In genomic region chr11:102761646-102762238, GRCh38 we compare ENCODE assay signal across 17 cellular contexts. TPM values are rescaled to one million over a fixed set of nuclear protein-coding genes. Genes with fewer than 3 reads are reported as not detected.
DNase-seq lines count a peak whose midpoint lies in the region; ATAC-seq, FAIRE-seq and TF ChIP-seq lines count a peak whose summit lies in the region.
"Had no signal": no experiment of that assay in that cellular context is flagged by ENCODE, and none has a peak within 500 bp of the region (broad histone marks: within the 10 kb centered on the region; RNA-seq: fewer than 3 reads in every experiment).

No MANE protein-coding gene starts in this region.

- H3K27ac ChIP-seq in RWPE2 (ENCODE audit: poor library complexity, severe bottlenecking), result peak overlapping the region; percentile 66
- peak overlapping the region; percentile 88 for H3K27ac ChIP-seq in endothelial cell of umbilical vein (ENCODE audit: insufficient read depth, low read depth, low read length)
- no peak overlapping the region for H3K27ac ChIP-seq in spleen
- H3K27ac ChIP-seq: BLaER1, upper lobe of left lung had no signal

- intact Hi-C loops in endothelial cell of umbilical vein (cut with micrococcal nuclease) (loop anchor here (10.0 kb wide), 1 partner anchor 847 kb away; the partner anchor contains the start of genes ANGPTL5 and CEP126), spleen (cut with DNase I; ENCODE audit: low total_unique reads) (no loop called here)

- no peak for FAIRE-seq in endothelial cell of umbilical vein (lab: Jason Lieb, UNC)

- CTCF ChIA-PET in endothelial cell of umbilical vein (lab: Charles Lee), result interaction anchor here (0.7 to 3.1 kb wide), 14 partner anchors 8 to 275 kb away, joined by 3 to 25 read pairs (median 3); partner anchors contain the start of gene MMP10

- BruUV-seq in endothelial cell of umbilical vein (replicated peaks; lab: Mats Ljungman, UMichigan), result no TSS peak

- dilution Hi-C loops in endothelial cell of umbilical vein (cut with MboI; ENCODE audit: extremely low pct_ligation_motif_present, low sequenced_read_pairs), result no loop called here

- DNase-seq in DMS114 treated with DMSO at 0.1 percent for 48 hours (lab: John Stamatoyannopoulos, UW; ENCODE audit: unreplicated experiment) (peak; percentile 96), RWPE2 (ENCODE audit: low spot score) (no peak), endothelial cell of umbilical vein (ENCODE audit: low read depth, low spot score) (peak; percentile 34), myocyte (ENCODE audit: low read depth) (peak; percentile 22), NCI-H2171 (lab: John Stamatoyannopoulos, UW) (no peak), spleen (no peak)
- DNase-seq: activated CD4-positive, CD25-positive, alpha-beta regulatory T cell treated with anti-CD3 and anti-CD28 coated beads, Interleukin-2, amount 50 U/mL, for 72 hours; activated T-cell treated with anti-CD3 and anti-CD28 coated beads for 4 hours; DMS79; NCI-H345; stimulated activated CD4-positive, alpha-beta T cell treated with anti-CD3 and anti-CD28 coated beads, Interleukin-2, amount 100 ng/mL, for 24 hours; T-cell; upper lobe of left lung had no signal

- no peaks in the 10 kb centered on the region for H3K79me2 ChIP-seq in endothelial cell of umbilical vein (ENCODE audit: control insufficient read depth, insufficient read depth, low read length)

- 73 to 89% (median 83%) methylated on average over 4 of the region's 4 CpGs for WGBS in spleen, 5 donors

- peak overlapping the region; percentile 14 for H3K4me2 ChIP-seq in endothelial cell of umbilical vein (ENCODE audit: insufficient read depth, low read length)
- H3K4me2 ChIP-seq: BLaER1 had no signal

- H3K27me3 ChIP-seq in RWPE2 (ENCODE audit: insufficient read depth, poor library complexity, severe bottlenecking) (no peaks in the 10 kb centered on the region), endothelial cell of umbilical vein (ENCODE audit: control insufficient read depth in 2 of 2, insufficient read depth in 2 of 2, low read length in 2 of 2) (no peaks in the 10 kb centered on the region), spleen (replicated peaks in 1 of 7) (peaks cover 0 to 6% (median 0%) of the 10 kb centered on the region in 7 donors)
- H3K27me3 ChIP-seq: BLaER1, upper lobe of left lung had no signal

- H4K20me1 ChIP-seq in endothelial cell of umbilical vein (replicated peaks; ENCODE audit: control insufficient read depth, extremely low read depth, insufficient read depth, low read length), result no peaks in the 10 kb centered on the region
- H4K20me1 ChIP-seq: BLaER1 had no signal

- TF ChIP-seq POLR2A in endothelial cell of umbilical vein (IDR thresholded peaks at IDR 0.05; ENCODE audit: low read depth, low read length) (no peak), spleen (IDR thresholded peaks at IDR 0.05) (no peak)

- no peaks in the 10 kb centered on the region for H3K9me1 ChIP-seq in endothelial cell of umbilical vein (replicated peaks; ENCODE audit: control insufficient read depth, extremely low read depth, insufficient read depth, low read length)

- POLR2A ChIA-PET in endothelial cell of umbilical vein (lab: Charles Lee), result interaction anchor here (0.5 kb wide), 1 partner anchor 75 kb away, joined by 4 read pairs; no protein-coding TSS in a partner anchor

- H3K9me3 ChIP-seq in RWPE2 (ENCODE audit: severe bottlenecking), result no peaks in the 10 kb centered on the region
- no peaks in the 10 kb centered on the region for H3K9me3 ChIP-seq in endothelial cell of umbilical vein (replicated peaks; ENCODE audit: control insufficient read depth, insufficient read depth, low read length)
- H3K9me3 ChIP-seq in spleen, result no peaks in the 10 kb centered on the region
- H3K9me3 ChIP-seq: BLaER1, upper lobe of left lung had no signal

- H3K36me3 ChIP-seq in RWPE2 (ENCODE audit: low read depth), result no peaks in the 10 kb centered on the region
- no peaks in the 10 kb centered on the region for H3K36me3 ChIP-seq in endothelial cell of umbilical vein (ENCODE audit: control insufficient read depth in 2 of 2, extremely low read depth in 1 of 2, insufficient read depth in 2 of 2, low read length in 2 of 2)
- H3K36me3 ChIP-seq in spleen, result no peaks in the 10 kb centered on the region
- H3K36me3 ChIP-seq: BLaER1, upper lobe of left lung had no signal

- H3K4me3 ChIP-seq in RWPE2 (ENCODE audit: severe bottlenecking), result no peak overlapping the region
- no peak overlapping the region for H3K4me3 ChIP-seq in endothelial cell of umbilical vein (replicated peaks in 1 of 3; ENCODE audit: insufficient read depth in 1 of 3, low read depth in 1 of 3, low read length in 3 of 3)
- H3K4me3 ChIP-seq in spleen, result no peak overlapping the region
- H3K4me3 ChIP-seq: BLaER1, upper lobe of left lung had no signal

- H3K4me1 ChIP-seq in RWPE2 (ENCODE audit: insufficient read depth, poor library complexity, severe bottlenecking) (peaks cover 50% of the 10 kb centered on the region), endothelial cell of umbilical vein (ENCODE audit: control insufficient read depth, extremely low read depth, insufficient read depth, low read length) (peaks cover 50% of the 10 kb centered on the region), spleen (peaks cover 0 to 9% (median 3%) of the 10 kb centered on the region in 6 donors)

- no peak overlapping the region for H2AFZ ChIP-seq in endothelial cell of umbilical vein (ENCODE audit: low read depth, low read length)

- TF ChIP-seq CTCF in RWPE2 (IDR thresholded peaks at IDR 0.05; ENCODE audit: poor library complexity, severe bottlenecking), result no peak
- TF ChIP-seq CTCF in endothelial cell of umbilical vein (IDR thresholded peaks at IDR 0.05; ENCODE audit: extremely low read depth in 1 of 2, insufficient read depth in 1 of 2, low read depth in 1 of 2, low read length in 2 of 2), result no peak
- TF ChIP-seq CTCF in spleen (IDR thresholded peaks at IDR 0.05 in 8 of 11, conservative IDR thresholded peaks at IDR 0.05 in 3 of 11), result no peak

- peak overlapping the region; percentile 36 for H3K9ac ChIP-seq in endothelial cell of umbilical vein (replicated peaks; ENCODE audit: extremely low read depth, insufficient read depth, low read length)
- H3K9ac ChIP-seq: BLaER1 had no signal

- ATAC-seq in RWPE2 (ENCODE audit: low read depth) (no peak), esophagus mucosa (no peak), GM21619 (IDR thresholded peaks at IDR 0.05; ENCODE audit: unreplicated experiment) (no peak)
- ATAC-seq: T-cell had no signal

RNA-seq across cellular contexts. Expression of gene MMP10, which starts 18.7 kb away (rescaled TPM):
- total RNA-seq in endothelial cell of umbilical vein (15.0 and 22.8 TPM in 2 replicates), myocyte (not detected in 2 replicates), spleen (under 1 TPM in 3 of 7 donors, not detected in 4; 0.50 to 0.79 (median 0.70) TPM), esophagus mucosa (1.4 TPM)
- polyA plus RNA-seq in endothelial cell of umbilical vein (3.8 and 4.3 TPM in 2 replicates), spleen (under 1 TPM in 2 of 3 donors, not detected in 1; 0.06 to 0.07 TPM)
- 3.4 and 3.7 TPM in 2 replicates for polyA plus RNA-seq in endothelial cell of umbilical vein (2011; cell fraction: cytosol; rRNA removed)
- polyA plus RNA-seq in endothelial cell of umbilical vein (2011; cell fraction: nucleus; rRNA removed), result 3.3 and 4.0 TPM in 2 replicates
- polyA plus RNA-seq in endothelial cell of umbilical vein (2012), result 34.8 and 124 TPM in 2 replicates
- 4.8 and 5.9 TPM in 2 replicates for polyA minus RNA-seq in endothelial cell of umbilical vein
- polyA minus RNA-seq in endothelial cell of umbilical vein (2011; cell fraction: cytosol; rRNA and poly(A)+ RNA removed), result not detected
- polyA minus RNA-seq in endothelial cell of umbilical vein (2011; cell fraction: nucleus; rRNA and poly(A)+ RNA removed), result 0.58 and 0.87 TPM in 2 replicates
- polyA plus RNA-seq in myocyte (2012), result 0.10 TPM
- total RNA-seq: T-cell had no signal
- polyA plus RNA-seq: IgD-negative memory B cell had no signal

RNA-seq across cellular contexts. Expression of gene MMP1, which starts 36.2 kb away (rescaled TPM):
- total RNA-seq in endothelial cell of umbilical vein, result 1,684 and 1,694 TPM in 2 replicates
- 1.4 and 1.5 TPM in 2 replicates for polyA plus RNA-seq in endothelial cell of umbilical vein
- 1.0 and 1.1 TPM in 2 replicates for polyA plus RNA-seq in endothelial cell of umbilical vein (2011; cell fraction: cytosol; rRNA removed)
- 0.88 and 1.1 TPM in 2 replicates for polyA plus RNA-seq in endothelial cell of umbilical vein (2011; cell fraction: nucleus; rRNA removed)
- polyA plus RNA-seq in endothelial cell of umbilical vein (2012), result 688 and 1,544 TPM in 2 replicates
- 1.3 and 2.3 TPM in 2 replicates for polyA minus RNA-seq in endothelial cell of umbilical vein
- not detected for polyA minus RNA-seq in endothelial cell of umbilical vein (2011; cell fraction: cytosol; rRNA and poly(A)+ RNA removed)
- polyA minus RNA-seq in endothelial cell of umbilical vein (2011; cell fraction: nucleus; rRNA and poly(A)+ RNA removed), result 0.29 and 0.77 TPM in 2 replicates
- 0.10 and 0.94 TPM in 2 replicates for total RNA-seq in myocyte
- 2.6 TPM for polyA plus RNA-seq in myocyte (2012)
- 1 to 10 TPM; 1.2 to 8.8 (median 2.3) TPM for total RNA-seq in spleen
- 1 to 10 TPM in 2 of 3 donors, under 1 TPM in 1; 1.00 to 4.0 (median 2.4) TPM for polyA plus RNA-seq in spleen
- 3.5 TPM for total RNA-seq in esophagus mucosa
- total RNA-seq: T-cell had no signal
- polyA plus RNA-seq: IgD-negative memory B cell had no signal

RNA-seq across cellular contexts. Expression of gene MMP8, which starts 37.0 kb away (rescaled TPM):
- total RNA-seq in endothelial cell of umbilical vein (not detected in 2 replicates), myocyte (not detected in 2 replicates), spleen (100 to 1,000 TPM in 1 of 7 donors, 10 to 100 TPM in 5, 1 to 10 TPM in 1; 2.2 to 120 (median 25.4) TPM), esophagus mucosa (not detected)
- polyA plus RNA-seq in endothelial cell of umbilical vein (not detected in 2 replicates), spleen (10 to 100 TPM in 1 of 3 donors, 1 to 10 TPM in 1, under 1 TPM in 1; 0.87 to 10.2 (median 7.5) TPM)
- polyA plus RNA-seq in endothelial cell of umbilical vein (2011; cell fraction: cytosol; rRNA removed), result not detected in 2 replicates
- polyA plus RNA-seq in endothelial cell of umbilical vein (2011; cell fraction: nucleus; rRNA removed), result not detected in 2 replicates
- not detected in 2 replicates for polyA plus RNA-seq in endothelial cell of umbilical vein (2012)
- polyA minus RNA-seq in endothelial cell of umbilical vein, result not detected in 2 replicates
- polyA minus RNA-seq in endothelial cell of umbilical vein (2011; cell fraction: cytosol; rRNA and poly(A)+ RNA removed), result not detected
- polyA minus RNA-seq in endothelial cell of umbilical vein (2011; cell fraction: nucleus; rRNA and poly(A)+ RNA removed), result not detected in 2 replicates
- not detected for polyA plus RNA-seq in myocyte (2012)
- total RNA-seq: T-cell had no signal
- polyA plus RNA-seq: IgD-negative memory B cell had no signal

RNA-seq across cellular contexts. Expression of gene MMP27, which starts 56.2 kb away (rescaled TPM):
- total RNA-seq in endothelial cell of umbilical vein, result not detected in 2 replicates
- polyA plus RNA-seq in endothelial cell of umbilical vein, result not detected in 2 replicates
- not detected in 2 replicates for polyA plus RNA-seq in endothelial cell of umbilical vein (2011; cell fraction: cytosol; rRNA removed)
- not detected in 2 replicates for polyA plus RNA-seq in endothelial cell of umbilical vein (2011; cell fraction: nucleus; rRNA removed)
- polyA plus RNA-seq in endothelial cell of umbilical vein (2012), result not detected in 2 replicates
- polyA minus RNA-seq in endothelial cell of umbilical vein, result not detected in 2 replicates
- polyA minus RNA-seq in endothelial cell of umbilical vein (2011; cell fraction: cytosol; rRNA and poly(A)+ RNA removed), result not detected
- not detected in 2 replicates for polyA minus RNA-seq in endothelial cell of umbilical vein (2011; cell fraction: nucleus; rRNA and poly(A)+ RNA removed)
- total RNA-seq in myocyte, result not detected in 2 replicates
- not detected for polyA plus RNA-seq in myocyte (2012)
- under 1 TPM in 1 of 7 donors, not detected in 6; 0.23 TPM for total RNA-seq in spleen
- polyA plus RNA-seq in spleen, result not detected
- not detected for total RNA-seq in esophagus mucosa
- total RNA-seq: T-cell, upper lobe of left lung had no signal
- polyA plus RNA-seq: IgD-negative memory B cell had no signal

Comparison
In these comparisons a context has a peak if more than half of its experiments do, and no peak if none do; other contexts are left out.
1. DNase-seq: peak in DMS114 treated with DMSO at 0.1 percent for 48 hours (single experiment), endothelial cell of umbilical vein (single experiment) and myocyte (single experiment); none in RWPE2 (single experiment), NCI-H2171 (single experiment) and spleen (single experiment).
2. H3K27ac ChIP-seq: peak in RWPE2 (single experiment) and endothelial cell of umbilical vein (single experiment); none in spleen (0 of 8).
3. RNA of gene MMP1, which starts 36.2 kb away (total RNA-seq): 1,684 to 1,694 TPM in endothelial cell of umbilical vein; 3.5 TPM in esophagus mucosa (single experiment), 1.2 to 8.8 TPM in spleen and 0.10 to 0.94 TPM in myocyte; every median in the first group is over 100 times any median in the second.